In the genomic region with DNA sequence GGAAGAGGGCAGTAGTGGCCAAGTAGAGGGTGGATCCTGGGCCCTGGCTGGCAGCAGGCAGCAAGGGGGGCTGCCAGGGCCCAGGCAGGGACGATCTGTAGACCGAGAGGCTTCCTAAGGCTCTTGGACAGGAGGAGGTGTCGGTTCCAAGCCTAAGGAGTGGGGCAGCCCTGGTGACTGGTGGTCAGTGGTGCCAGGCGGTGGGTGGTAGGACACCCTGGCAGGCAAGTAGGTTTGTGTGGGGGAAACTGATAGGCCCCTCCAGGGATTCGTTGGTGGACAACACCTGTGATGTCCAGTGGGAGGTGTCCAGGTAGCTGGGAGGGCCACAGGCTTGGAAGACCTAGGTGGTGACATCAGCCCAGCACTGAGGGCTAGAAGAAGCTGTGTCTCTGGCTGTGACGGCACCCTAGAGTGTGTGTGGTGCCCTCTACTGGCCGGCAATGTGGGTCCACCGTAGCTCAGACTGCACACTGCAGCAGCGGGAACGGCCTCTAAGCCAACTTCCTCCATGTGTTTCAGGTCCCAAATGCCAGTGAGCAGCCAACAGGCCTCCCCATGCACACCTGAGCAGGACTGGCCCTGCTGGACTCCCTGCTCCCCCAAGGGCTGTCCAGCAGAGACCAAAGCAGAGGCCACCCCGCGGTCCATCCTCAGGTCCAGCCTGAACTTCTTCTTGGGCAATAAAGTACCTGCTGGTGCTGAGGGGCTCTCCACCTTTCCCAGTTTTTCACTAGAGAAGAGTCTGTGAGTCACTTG, we compare ENCODE assay signal across 8 cellular contexts. TPM values are rescaled to one million over a fixed set of nuclear protein-coding genes. Genes with fewer than 3 reads are reported as not detected.
DNase-seq lines count a peak whose midpoint lies in the region; ATAC-seq and TF ChIP-seq lines count a peak whose summit lies in the region.

No MANE protein-coding gene starts in this region.

- H3K27me3 Mint-ChIP-seq in activated T-helper 2 cell treated with anti-CD3 and anti-CD28 coated beads, Interferon-gamma antibody, Interleukin-2, Interleukin-4, amounts not matched to agents 10 μg/mL and 5 μg/mL and 100 μg/mL, durations not matched to agents 14 hours and 24 hours and 36 hours (ENCODE audit: low read depth): no peaks in the 10 kb centered on the region
- H3K27me3 Mint-ChIP-seq in progenitor cell of endocrine pancreas: no peaks in the 10 kb centered on the region

- H3K36me3 Mint-ChIP-seq in activated T-helper 2 cell treated with anti-CD3 and anti-CD28 coated beads, Interferon-gamma antibody, Interleukin-2, Interleukin-4, amounts not matched to agents 10 μg/mL and 5 μg/mL and 100 μg/mL, durations not matched to agents 14 hours and 24 hours and 36 hours (ENCODE audit: low read depth): no peaks in the 10 kb centered on the region
- peaks cover 16% of the 10 kb centered on the region for H3K36me3 Mint-ChIP-seq in progenitor cell of endocrine pancreas (ENCODE audit: insufficient read depth)

- no TSS peak for BruUV-seq in HCT116 (replicated peaks; lab: Mats Ljungman, UMichigan)

- no peak overlapping the region for H3K27ac ChIP-seq in C4-2B
- no peak overlapping the region for H3K27ac ChIP-seq in HCT116 (ENCODE audit: low read depth, low read length)
- no peak overlapping the region for H3K27ac ChIP-seq in foreskin keratinocyte

- H3K9me3 Mint-ChIP-seq in activated T-helper 2 cell treated with anti-CD3 and anti-CD28 coated beads, Interferon-gamma antibody, Interleukin-2, Interleukin-4, amounts not matched to agents 10 μg/mL and 5 μg/mL and 100 μg/mL, durations not matched to agents 14 hours and 24 hours and 36 hours: no peaks in the 10 kb centered on the region
- H3K9me3 Mint-ChIP-seq in progenitor cell of endocrine pancreas (ENCODE audit: low read depth): no peaks in the 10 kb centered on the region

- H2AFZ ChIP-seq in HCT116 (ENCODE audit: low read depth, low read length, poor library complexity, severe bottlenecking): no peak overlapping the region

- no peaks in the 10 kb centered on the region for H3K27me3 ChIP-seq in HCT116 (ENCODE audit: insufficient read depth, low read length)
- no peaks in the 10 kb centered on the region for H3K27me3 ChIP-seq in foreskin keratinocyte

- intact Hi-C loops in HCT116 (cut with micrococcal nuclease): loop anchor here (1.0 kb wide), 1 partner anchor 63 kb away; no protein-coding TSS in a partner anchor
- intact Hi-C loops in activated T-helper 2 cell treated with anti-CD3 and anti-CD28 coated beads, Interferon-gamma antibody, Interleukin-2, Interleukin-4, amounts not matched to agents 10 μg/mL and 5 μg/mL and 100 μg/mL, durations not matched to agents 14 hours and 24 hours and 36 hours (cut with micrococcal nuclease): no loop called here

- no peak overlapping the region for H3K4me3 ChIP-seq in HCT116 (replicated peaks in 1 of 2; ENCODE audit: low read depth in 1 of 2, low read length in 2 of 2)

- peak; percentile 57 for TF ChIP-seq RAD21 in HCT116 (IDR thresholded peaks at IDR 0.05; ENCODE audit: low read depth)

- H4K20me1 ChIP-seq in HCT116 (ENCODE audit: insufficient read depth): no peaks in the 10 kb centered on the region

- H3K79me2 ChIP-seq in HCT116 (ENCODE audit: insufficient read depth, low read length): no peaks in the 10 kb centered on the region

- peak; percentile 41 for DNase-seq in HCT116 (ENCODE audit: low read depth, low spot score)
- DNase-seq in RPMI8226: peak; percentile 83
- peak; percentile 60 for DNase-seq in activated T-helper 2 cell treated with anti-CD3 and anti-CD28 coated beads, Interferon-gamma antibody, Interleukin-2, Interleukin-4, amounts not matched to agents 10 μg/mL and 5 μg/mL and 100 μg/mL, durations not matched to agents 14 hours and 24 hours and 36 hours (ENCODE audit: low spot score)
- peak in 1 of 2 donors; percentile 39 for DNase-seq in foreskin keratinocyte
- peak; percentile 54 for DNase-seq in progenitor cell of endocrine pancreas (ENCODE audit: low spot score, unreplicated experiment)
- no peak for DNase-seq in OCI-M2 (lab: John Stamatoyannopoulos, UW; ENCODE audit: unreplicated experiment)

- TF ChIP-seq POLR2A in HCT116 (IDR thresholded peaks at IDR 0.05; ENCODE audit: borderline replicate concordance, extremely low read depth, insufficient read depth, insufficient read length): no peak

- H3K4me1 Mint-ChIP-seq in activated T-helper 2 cell treated with anti-CD3 and anti-CD28 coated beads, Interferon-gamma antibody, Interleukin-2, Interleukin-4, amounts not matched to agents 10 μg/mL and 5 μg/mL and 100 μg/mL, durations not matched to agents 14 hours and 24 hours and 36 hours (ENCODE audit: low read depth): no peaks in the 10 kb centered on the region
- H3K4me1 Mint-ChIP-seq in progenitor cell of endocrine pancreas (ENCODE audit: low read depth): no peaks in the 10 kb centered on the region

- peaks cover 0 to 7% of the 10 kb centered on the region in 2 experiments; a peak in 2 of 4 replicates for H3K4me1 ChIP-seq in HCT116 (ENCODE audit: control insufficient read depth in 1 of 2, insufficient read depth in 2 of 2, low read length in 2 of 2)
- H3K4me1 ChIP-seq in foreskin keratinocyte: peaks cover 8% of the 10 kb centered on the region

- H3K4me3 Mint-ChIP-seq in activated T-helper 2 cell treated with anti-CD3 and anti-CD28 coated beads, Interferon-gamma antibody, Interleukin-2, Interleukin-4, amounts not matched to agents 10 μg/mL and 5 μg/mL and 100 μg/mL, durations not matched to agents 14 hours and 24 hours and 36 hours (ENCODE audit: low read depth): no peak overlapping the region
- no peak overlapping the region for H3K4me3 Mint-ChIP-seq in progenitor cell of endocrine pancreas (ENCODE audit: low read depth)

- TF ChIP-seq CTCF in C4-2B (conservative IDR thresholded peaks at IDR 0.05) (peak; percentile 89), HCT116 (IDR thresholded peaks at IDR 0.05 in 2 of 3, conservative IDR thresholded peaks at IDR 0.05 in 1 of 3; ENCODE audit: borderline replicate concordance in 1 of 3, insufficient read depth in 1 of 3, low read depth in 2 of 3, low read length in 2 of 3) (peak; percentile 62 to 85 (median 82); a peak in 5 of 6 replicates), foreskin keratinocyte (conservative IDR thresholded peaks at IDR 0.05) (peak; percentile 73), progenitor cell of endocrine pancreas (IDR thresholded peaks at IDR 0.05; ENCODE audit: unreplicated experiment) (peak; percentile 70)

- POLR2A ChIA-PET in HCT116 (lab: Charles Lee): interaction anchor here (0.7 to 1.3 kb wide), 2 partner anchors 9 to 63 kb away, joined by 4 to 6 read pairs; a partner anchor contains a TSS

- H3K9me3 ChIP-seq in HCT116 (ENCODE audit: control insufficient read depth in 1 of 2, insufficient read depth in 1 of 2, low read depth in 1 of 2, low read length in 2 of 2): no peaks in the 10 kb centered on the region

- CTCF ChIA-PET in HCT116 (lab: Charles Lee): interaction anchor here (0.7 to 2.7 kb wide), 27 partner anchors 9 to 680 kb away, joined by 3 to 64 read pairs (median 5); a partner anchor contains a TSS

- ATAC-seq in HCT116 (peak; percentile 99), foreskin keratinocyte (peak; percentile 72), HG03521 (IDR thresholded peaks at IDR 0.05; ENCODE audit: unreplicated experiment) (no peak)

- peak overlapping the region; percentile 15; the same call in 1 of the 2 replicates for H3K4me2 ChIP-seq in HCT116 (ENCODE audit: low read length)

- H3K27ac Mint-ChIP-seq in activated T-helper 2 cell treated with anti-CD3 and anti-CD28 coated beads, Interferon-gamma antibody, Interleukin-2, Interleukin-4, amounts not matched to agents 10 μg/mL and 5 μg/mL and 100 μg/mL, durations not matched to agents 14 hours and 24 hours and 36 hours: no peak overlapping the region
- no peak overlapping the region for H3K27ac Mint-ChIP-seq in progenitor cell of endocrine pancreas

- H3K36me3 ChIP-seq in HCT116 (ENCODE audit: control insufficient read depth in 1 of 2, insufficient read depth in 2 of 2, low read length in 2 of 2): peaks cover 0 to 3% of the 10 kb centered on the region in 2 experiments; a peak in 1 of 4 replicates

- no peaks in the 10 kb centered on the region for H3K9me2 ChIP-seq in HCT116 (ENCODE audit: insufficient read depth)

- RAD21 ChIA-PET in HCT116 (lab: Charles Lee; ENCODE audit: low non-redundant PET in 1 of 2, low total read pairs in 2 of 2, uncharacterized antibody in 2 of 2, unreplicated experiment in 2 of 2): interaction anchor here (0.7 to 2.0 kb wide), 5 partner anchors 48 to 63 kb away, joined by 3 to 14 read pairs (median 5); no protein-coding TSS in a partner anchor

- H3K9ac ChIP-seq in HCT116 (ENCODE audit: low read length): no peak overlapping the region

TF ChIP-seq in HCT116, 20 proteins besides CTCF, POLR2A, EP300 and RAD21 (continues in another document):
- TF ChIP-seq ZNF274 (IDR thresholded peaks at IDR 0.05; ENCODE audit: low read depth, low read length) (no peak), SP1 (IDR thresholded peaks at IDR 0.05; ENCODE audit: low read depth) (no peak), JUND (IDR thresholded peaks at IDR 0.05) (no peak), CEBPB (IDR thresholded peaks at IDR 0.05; ENCODE audit: low read depth) (no peak), POLR2AphosphoS5 (IDR thresholded peaks at IDR 0.05; ENCODE audit: low read depth, low read length) (no peak)

RNA-seq across cellular contexts. Expression of a gene that starts 9.4 kb away (rescaled TPM):
- 40.8 TPM for total RNA-seq in HCT116 (2021; ENCODE audit: unreplicated experiment)
- polyA plus RNA-seq in HCT116 (2012): 30.0 and 37.1 TPM in 2 replicates
- total RNA-seq in activated T-helper 2 cell treated with anti-CD3 and anti-CD28 coated beads, Interferon-gamma antibody, Interleukin-2, Interleukin-4, amounts not matched to agents 10 μg/mL and 5 μg/mL and 100 μg/mL, durations not matched to agents 14 hours and 24 hours and 36 hours: 58.6 and 59.0 TPM in 2 replicates
- 53.2 and 55.0 TPM in 2 replicates for total RNA-seq in foreskin keratinocyte
- polyA plus RNA-seq in foreskin keratinocyte: 56.5 and 59.1 TPM in 2 replicates
- total RNA-seq in progenitor cell of endocrine pancreas: 50.9 and 53.7 TPM in 2 replicates

RNA-seq across cellular contexts. Expression of a gene that starts 22.2 kb away (rescaled TPM):
- 7.3 TPM for total RNA-seq in HCT116 (2021; ENCODE audit: unreplicated experiment)
- 3.9 and 4.9 TPM in 2 replicates for polyA plus RNA-seq in HCT116 (2012)
- 1.3 and 1.7 TPM in 2 replicates for total RNA-seq in activated T-helper 2 cell treated with anti-CD3 and anti-CD28 coated beads, Interferon-gamma antibody, Interleukin-2, Interleukin-4, amounts not matched to agents 10 μg/mL and 5 μg/mL and 100 μg/mL, durations not matched to agents 14 hours and 24 hours and 36 hours
- 11.7 and 13.2 TPM in 2 replicates for total RNA-seq in foreskin keratinocyte
- polyA plus RNA-seq in foreskin keratinocyte: 3.4 and 4.0 TPM in 2 replicates
- 11.4 and 12.2 TPM in 2 replicates for total RNA-seq in progenitor cell of endocrine pancreas

RNA-seq across cellular contexts. Expression of a gene that starts 54.0 kb away (rescaled TPM):
- total RNA-seq in HCT116 (2021; ENCODE audit: unreplicated experiment): 2.9 TPM
- 0.81 and 0.92 TPM in 2 replicates for polyA plus RNA-seq in HCT116 (2012)
- not detected in 2 replicates for total RNA-seq in activated T-helper 2 cell treated with anti-CD3 and anti-CD28 coated beads, Interferon-gamma antibody, Interleukin-2, Interleukin-4, amounts not matched to agents 10 μg/mL and 5 μg/mL and 100 μg/mL, durations not matched to agents 14 hours and 24 hours and 36 hours
- total RNA-seq in foreskin keratinocyte: 0.04 TPM in 1 of 2 replicates, not detected in the other
- polyA plus RNA-seq in foreskin keratinocyte: 0.03 and 0.04 TPM in 2 replicates
- not detected in 2 replicates for total RNA-seq in progenitor cell of endocrine pancreas
